ENCODE assay signal across 34 cellular contexts in the genomic region with DNA sequence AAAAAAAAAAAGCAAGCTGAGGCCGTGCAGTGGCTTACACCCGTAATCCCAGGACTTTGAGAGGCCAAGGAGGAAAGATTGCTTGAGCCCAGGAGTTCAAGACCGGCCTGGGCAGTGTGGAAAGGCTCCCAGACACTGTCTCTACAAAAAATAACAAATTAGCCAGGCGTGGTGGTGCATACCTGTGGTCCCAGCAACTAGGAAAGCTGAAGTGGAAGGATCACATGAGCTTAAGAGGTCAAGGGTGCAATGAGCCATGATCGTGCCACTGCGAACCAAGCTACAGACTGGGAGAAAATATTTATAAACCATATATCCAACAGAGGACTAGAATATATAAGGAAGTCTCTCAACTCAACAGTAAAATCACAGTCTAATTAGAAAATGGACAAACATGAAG. TPM values are rescaled to one million over a fixed set of nuclear protein-coding genes. Genes with fewer than 3 reads are reported as not detected.
"Had no signal": no experiment of that assay in that cellular context is flagged by ENCODE, and none has a peak within 500 bp of the region (broad histone marks: within the 10 kb centered on the region; RNA-seq: fewer than 3 reads in every experiment).

No MANE protein-coding gene starts in this region.

- H3K4me3 ChIP-seq: body of pancreas, breast epithelium, Peyer's patch, SJSA1 had no signal

- FAIRE-seq: TTC549 had no signal

- H3K4me1 Mint-ChIP-seq: activated CD4-positive, alpha-beta T cell treated with anti-CD3 and anti-CD28 coated beads for 36 hours; activated CD4-positive, alpha-beta T cell treated with anti-CD3 and anti-CD28 coated beads, Interleukin-2, amount 10 ng/mL, durations not matched to agents 7 days and 5 days; activated CD8-positive, alpha-beta memory T cell treated with anti-CD3 and anti-CD28 coated beads, Interleukin-2, amount 10 ng/mL, durations not matched to agents 7 days and 5 days; activated naive CD8-positive, alpha-beta T cell treated with anti-CD3 and anti-CD28 coated beads, Interleukin-2, amount 50 U/mL, for 24 hours had no signal

- H3K4me3 Mint-ChIP-seq: activated CD4-positive, alpha-beta T cell treated with anti-CD3 and anti-CD28 coated beads for 36 hours; activated CD4-positive, alpha-beta T cell treated with anti-CD3 and anti-CD28 coated beads, Interleukin-2, amount 10 ng/mL, durations not matched to agents 7 days and 5 days; activated naive CD4-positive, alpha-beta T cell treated with anti-CD3 and anti-CD28 coated beads, Interleukin-2, amount 10 ng/mL, durations not matched to agents 7 days and 5 days; activated naive CD8-positive, alpha-beta T cell treated with anti-CD3 and anti-CD28 coated beads, Interleukin-2, amount 50 U/mL, for 24 hours; T-helper 1 cell treated with Interleukin-12 subunit alpha and Interleukin-12 subunit beta and Interleukin-4 antibody, amounts not matched to agents 30 μg/mL and 1 μg/mL, for 36 hours; T-helper 2 cell treated with Interferon-gamma antibody and Interleukin-4, amounts not matched to agents 5 μg/mL and 100 μg/mL, for 36 hours had no signal

- H3K9me3 ChIP-seq: body of pancreas, breast epithelium, Peyer's patch, SJSA1, SK-N-SH had no signal

- ATAC-seq: activated CD4-positive, alpha-beta T cell treated with anti-CD3 and anti-CD28 coated beads for 36 hours; activated CD8-positive, alpha-beta memory T cell treated with anti-CD3 and anti-CD28 coated beads, Interleukin-2, amount 10 ng/mL, durations not matched to agents 7 days and 5 days; activated naive CD8-positive, alpha-beta T cell treated with anti-CD3 and anti-CD28 coated beads, Interleukin-2, amount 50 U/mL, for 24 hours; body of pancreas; PC-3 had no signal

- H3K4me1 ChIP-seq: body of pancreas, breast epithelium, Peyer's patch, SJSA1 had no signal

- H3K36me3 Mint-ChIP-seq: activated CD8-positive, alpha-beta memory T cell treated with anti-CD3 and anti-CD28 coated beads, Interleukin-2, amount 10 ng/mL, durations not matched to agents 7 days and 5 days; activated naive CD4-positive, alpha-beta T cell treated with anti-CD3 and anti-CD28 coated beads, Interleukin-2, amount 10 ng/mL, durations not matched to agents 7 days and 5 days; activated naive CD8-positive, alpha-beta T cell had no signal

- H3K36me3 ChIP-seq: breast epithelium, Peyer's patch, SJSA1 had no signal

- H3K27me3 ChIP-seq: body of pancreas, breast epithelium, Peyer's patch, SJSA1 had no signal

- H3K27ac Mint-ChIP-seq: activated CD4-positive, alpha-beta T cell treated with anti-CD3 and anti-CD28 coated beads for 36 hours; activated CD4-positive, alpha-beta T cell treated with anti-CD3 and anti-CD28 coated beads, Interleukin-2, amount 10 ng/mL, durations not matched to agents 7 days and 5 days; activated CD8-positive, alpha-beta memory T cell treated with anti-CD3 and anti-CD28 coated beads, Interleukin-2, amount 10 ng/mL, durations not matched to agents 7 days and 5 days; activated naive CD4-positive, alpha-beta T cell treated with anti-CD3 and anti-CD28 coated beads, Interleukin-2, amount 10 ng/mL, durations not matched to agents 7 days and 5 days; activated naive CD8-positive, alpha-beta T cell; activated naive CD8-positive, alpha-beta T cell treated with anti-CD3 and anti-CD28 coated beads, Interleukin-2, amount 50 U/mL, for 24 hours; T-helper 1 cell treated with Interleukin-12 subunit alpha and Interleukin-12 subunit beta and Interleukin-4 antibody, amounts not matched to agents 30 μg/mL and 1 μg/mL, for 36 hours; T-helper 2 cell treated with Interferon-gamma antibody and Interleukin-4, amounts not matched to agents 5 μg/mL and 100 μg/mL, for 36 hours had no signal

- H3K9me3 Mint-ChIP-seq: activated CD4-positive, alpha-beta T cell treated with anti-CD3 and anti-CD28 coated beads, Interleukin-2, amount 10 ng/mL, durations not matched to agents 7 days and 5 days; activated naive CD4-positive, alpha-beta T cell treated with anti-CD3 and anti-CD28 coated beads, Interleukin-2, amount 10 ng/mL, durations not matched to agents 7 days and 5 days; activated naive CD8-positive, alpha-beta T cell treated with anti-CD3 and anti-CD28 coated beads, Interleukin-2, amount 50 U/mL, for 24 hours; T-helper 1 cell treated with Interleukin-12 subunit alpha and Interleukin-12 subunit beta and Interleukin-4 antibody, amounts not matched to agents 30 μg/mL and 1 μg/mL, for 36 hours; T-helper 2 cell treated with Interferon-gamma antibody and Interleukin-4, amounts not matched to agents 5 μg/mL and 100 μg/mL, for 36 hours had no signal

- DNase-seq: activated CD4-positive, alpha-beta T cell treated with anti-CD3 and anti-CD28 coated beads for 36 hours; activated CD4-positive, alpha-beta T cell treated with anti-CD3 and anti-CD28 coated beads, Interleukin-2, amount 10 ng/mL, durations not matched to agents 7 days and 5 days; activated CD4-positive, alpha-beta T cell treated with anti-CD3 and anti-CD28 coated beads, Interleukin-2, amount 50 U/mL, for 48 hours; activated CD8-positive, alpha-beta memory T cell treated with anti-CD3 and anti-CD28 coated beads for 24 hours; activated CD8-positive, alpha-beta memory T cell treated with anti-CD3 and anti-CD28 coated beads, Interleukin-2, amount 10 ng/mL, durations not matched to agents 7 days and 5 days; activated CD8-positive, alpha-beta memory T cell treated with anti-CD3 and anti-CD28 coated beads, Interleukin-2, amount 50 U/mL, for 48 hours; activated effector memory CD4-positive, alpha-beta T cell treated with Interleukin-2 at 50 U/mL for 16 hours; activated naive CD4-positive, alpha-beta T cell treated with anti-CD3 and anti-CD28 coated beads, Interleukin-2, amount 10 ng/mL, durations not matched to agents 7 days and 5 days; activated naive CD8-positive, alpha-beta T cell treated with anti-CD3 and anti-CD28 coated beads, Interleukin-2, amount 50 U/mL, for 24 hours; activated T-cell treated with anti-CD3 and anti-CD28 coated beads, Interleukin-2, amount 50 U/mL, for 48 hours; amniotic stem cell; aorta; body of pancreas; KBM-7; NCI-H1048; NCI-H1105 treated with DMSO at 0.1 percent for 48 hours; NCI-H1436; NCI-H1694 treated with DMSO at 0.1 percent for 48 hours; NCI-H2029; NCI-H345; NCI-H524 treated with DMSO at 0.1 percent for 48 hours; NCI-H748 treated with DMSO at 0.1 percent for 48 hours; NK-92 treated with Interleukin-12 subunit alpha and Interleukin-12 subunit beta, amount 100 ng/mL, for 24 hours; PC-3; Peyer's patch; RPMI8226; SHP77 treated with DMSO at 0.1 percent for 48 hours; SK-N-SH had no signal

RNA-seq across cellular contexts. Expression of a gene that starts 48.5 kb away (rescaled TPM):
- total RNA-seq: activated CD4-positive, alpha-beta T cell treated with anti-CD3 and anti-CD28 coated beads, Interleukin-2, amount 10 ng/mL, durations not matched to agents 7 days and 5 days; activated CD8-positive, alpha-beta memory T cell treated with anti-CD3 and anti-CD28 coated beads, Interleukin-2, amount 10 ng/mL, durations not matched to agents 7 days and 5 days had no signal
